8 cellular contexts compared by ENCODE assay signal in genomic region chr19:40055832-40056504, GRCh38. TPM values are rescaled to one million over a fixed set of nuclear protein-coding genes. Genes with fewer than 3 reads are reported as not detected.
DNase-seq lines count a peak whose midpoint lies in the region; ATAC-seq and TF ChIP-seq lines count a peak whose summit lies in the region.

Gene ZNF780B (minus strand): TSS chr19:40056231. CDS start chr19:40050332, 5,899 bp downstream.

- peaks cover 12% of the 10 kb centered on the region for H3K9me3 Mint-ChIP-seq in activated naive CD4-positive, alpha-beta T cell treated with anti-CD3 and anti-CD28 coated beads for 36 hours
- H3K9me3 Mint-ChIP-seq in glutamatergic neuron (ENCODE audit: unreplicated experiment): peaks cover 11% of the 10 kb centered on the region

- CTCF ChIA-PET in activated naive CD4-positive, alpha-beta T cell treated with anti-CD3 and anti-CD28 coated beads for 36 hours (lab: Charles Lee): interaction anchor here (0.6 to 0.9 kb wide), 5 partner anchors 59 to 1480 kb away, joined by 3 to 5 read pairs (median 4); partner anchors contain the start of gene ZNF546

- H3K27ac ChIP-seq in SK-N-MC (no peak within 1 kb of the TSS), temporal lobe (ENCODE audit: low read depth, low read length) (peak within 1 kb of the TSS; percentile 31)

- H3K27ac Mint-ChIP-seq in activated naive CD4-positive, alpha-beta T cell treated with anti-CD3 and anti-CD28 coated beads for 36 hours: peak within 1 kb of the TSS; percentile 93
- peak within 1 kb of the TSS; percentile 92 for H3K27ac Mint-ChIP-seq in glutamatergic neuron (ENCODE audit: unreplicated experiment)

- ATAC-seq in GM21825 (IDR thresholded peaks at IDR 0.05; ENCODE audit: unreplicated experiment): peak; percentile 68
- ATAC-seq in omental fat pad (ENCODE audit: low FRiP score): peak; percentile 66

- H3K4me3 Mint-ChIP-seq in activated naive CD4-positive, alpha-beta T cell treated with anti-CD3 and anti-CD28 coated beads for 36 hours: peak within 1 kb of the TSS; percentile 99
- peak within 1 kb of the TSS; percentile 100 for H3K4me3 Mint-ChIP-seq in glutamatergic neuron (ENCODE audit: unreplicated experiment)

- no peak for TF ChIP-seq CTCF in glutamatergic neuron (IDR thresholded peaks at IDR 0.05; ENCODE audit: partially characterized antibody, unreplicated experiment)
- TF ChIP-seq CTCF in omental fat pad (IDR thresholded peaks at IDR 0.05): no peak

- peak; percentile 5 for DNase-seq in DMS153 (lab: John Stamatoyannopoulos, UW)
- peak; percentile 67 for DNase-seq in MG63
- peak; percentile 26 for DNase-seq in SK-N-MC (ENCODE audit: low read depth, low spot score)
- peak; percentile 84 for DNase-seq in activated naive CD4-positive, alpha-beta T cell treated with anti-CD3 and anti-CD28 coated beads for 36 hours
- DNase-seq in glutamatergic neuron: peak; percentile 70
- DNase-seq in omental fat pad (ENCODE audit: low spot score): no peak

- H3K36me3 Mint-ChIP-seq in activated naive CD4-positive, alpha-beta T cell treated with anti-CD3 and anti-CD28 coated beads for 36 hours (ENCODE audit: low read depth): peaks cover 20% of the 10 kb centered on the region
- peaks cover 34% of the 10 kb centered on the region for H3K36me3 Mint-ChIP-seq in glutamatergic neuron (ENCODE audit: unreplicated experiment)

- no peaks in the 10 kb centered on the region for H3K27me3 ChIP-seq in MG63

- H3K9me3 ChIP-seq in MG63 (peaks cover 24% of the 10 kb centered on the region), SK-N-MC (ENCODE audit: low read depth, low read length) (peaks cover 13% of the 10 kb centered on the region; the same call in 1 of the 2 replicates)

- intact Hi-C loops in activated naive CD4-positive, alpha-beta T cell treated with anti-CD3 and anti-CD28 coated beads for 36 hours (cut with micrococcal nuclease): loop anchor here (1.0 to 2.0 kb wide), 2 partner anchors 35 to 60 kb away; partner anchors contain the start of gene ZNF780A

- no peaks in the 10 kb centered on the region for H3K27me3 Mint-ChIP-seq in activated naive CD4-positive, alpha-beta T cell treated with anti-CD3 and anti-CD28 coated beads for 36 hours (ENCODE audit: low read depth)
- no peaks in the 10 kb centered on the region for H3K27me3 Mint-ChIP-seq in glutamatergic neuron (ENCODE audit: unreplicated experiment)

- H3K4me1 Mint-ChIP-seq in activated naive CD4-positive, alpha-beta T cell treated with anti-CD3 and anti-CD28 coated beads for 36 hours (ENCODE audit: low read depth): peaks cover 36% of the 10 kb centered on the region
- peaks cover 2% of the 10 kb centered on the region for H3K4me1 Mint-ChIP-seq in glutamatergic neuron (ENCODE audit: low read depth, unreplicated experiment)

- H3K36me3 ChIP-seq in MG63 (no peaks in the 10 kb centered on the region), SK-N-MC (ENCODE audit: insufficient read depth, low read length) (peaks cover 5% of the 10 kb centered on the region)

- peak within 1 kb of the TSS; percentile 89 for H3K9ac ChIP-seq in SK-N-MC (ENCODE audit: insufficient read length)

- H3K4me3 ChIP-seq in MG63 (peak within 1 kb of the TSS; percentile 70), SK-N-MC (peak within 1 kb of the TSS; percentile 90)

RNA-seq across cellular contexts. Expression of gene ZNF780B, which starts in this region (rescaled TPM):
- total RNA-seq in MG63 (2014; rRNA removed; shearing (Covaris generic); ENCODE audit: low replicate concordance): 1.3 and 3.6 TPM in 2 replicates
- total RNA-seq in activated naive CD4-positive, alpha-beta T cell treated with anti-CD3 and anti-CD28 coated beads for 36 hours: 1 to 10 TPM; 8.3 to 9.8 TPM
- 35.0 TPM for total RNA-seq in glutamatergic neuron (ENCODE audit: unreplicated experiment)
- total RNA-seq in omental fat pad: 10 to 100 TPM in 2 of 4 donors, 1 to 10 TPM in 2; 7.2 to 17.8 (median 10.7) TPM
- total RNA-seq in temporal lobe: 34.9 TPM
